Comparison of ENCODE assay signal across 21 cellular contexts in genomic region chr4:42464550-42465124, GRCh38.
A peak's percentile ranks its signal among the peaks of the same experiment; 100 is the strongest.
DNase-seq lines count a peak whose midpoint lies in the region; ATAC-seq and TF ChIP-seq lines count a peak whose summit lies in the region.
"Had no signal": no experiment of that assay in that cellular context is flagged by ENCODE, and none has a peak within 500 bp of the region (broad histone marks: within the 10 kb centered on the region; RNA-seq: fewer than 3 reads in every experiment).

No MANE protein-coding gene starts in this region.

- H3K4me2 ChIP-seq in GM23338 (no peak overlapping the region), osteoblast (ENCODE audit: insufficient read depth, low read length) (no peak overlapping the region)

- H3K79me2 ChIP-seq in GM23338 (replicated peaks; ENCODE audit: insufficient read depth) (no peaks in the 10 kb centered on the region), osteoblast (ENCODE audit: insufficient read depth, low read length) (no peaks in the 10 kb centered on the region)

- no peak overlapping the region for H3K27ac Mint-ChIP-seq in GM23338
- no peak overlapping the region for H3K27ac Mint-ChIP-seq in activated T-helper 17 cell treated with anti-CD3 and anti-CD28 coated beads, Interleukin-2, amount 50 U/mL, for 72 hours
- H3K27ac Mint-ChIP-seq in activated T-cell treated with anti-CD3 and anti-CD28 coated beads, Interleukin-2, amount 50 U/mL, for 24 hours: no peak overlapping the region

- H3K4me1 Mint-ChIP-seq in GM23338: peaks cover 19% of the 10 kb centered on the region
- H3K4me1 Mint-ChIP-seq in activated T-helper 17 cell treated with anti-CD3 and anti-CD28 coated beads, Interleukin-2, amount 50 U/mL, for 72 hours: no peaks in the 10 kb centered on the region
- peaks cover 7% of the 10 kb centered on the region for H3K4me1 Mint-ChIP-seq in activated T-cell treated with anti-CD3 and anti-CD28 coated beads, Interleukin-2, amount 50 U/mL, for 24 hours (ENCODE audit: low read depth)

- peaks cover 2% of the 10 kb centered on the region; the same call in 2 of the 3 replicates for H3K9me3 Mint-ChIP-seq in GM23338
- no peaks in the 10 kb centered on the region for H3K9me3 Mint-ChIP-seq in activated T-helper 17 cell treated with anti-CD3 and anti-CD28 coated beads, Interleukin-2, amount 50 U/mL, for 72 hours
- H3K9me3 Mint-ChIP-seq in activated T-cell treated with anti-CD3 and anti-CD28 coated beads, Interleukin-2, amount 50 U/mL, for 24 hours: no peaks in the 10 kb centered on the region

- H3K4me1 ChIP-seq in GM23338 (ENCODE audit: insufficient read depth): peaks cover 11% of the 10 kb centered on the region; the same call in 1 of the 2 replicates
- no peaks in the 10 kb centered on the region for H3K4me1 ChIP-seq in osteoblast (ENCODE audit: insufficient read depth, low read length)

- H3K4me3 ChIP-seq in GM23338 (no peak overlapping the region), osteoblast (ENCODE audit: insufficient read depth, low read length) (no peak overlapping the region)
- H3K4me3 ChIP-seq: K562 had no signal

- H2AFZ ChIP-seq in GM23338 (no peak overlapping the region), osteoblast (ENCODE audit: low read length) (no peak overlapping the region)

- H3K36me3 Mint-ChIP-seq in GM23338 (ENCODE audit: low read depth): peaks cover 36% of the 10 kb centered on the region
- H3K36me3 Mint-ChIP-seq in activated T-helper 17 cell treated with anti-CD3 and anti-CD28 coated beads, Interleukin-2, amount 50 U/mL, for 72 hours (ENCODE audit: low read depth): peaks cover 66% of the 10 kb centered on the region
- peaks cover 74% of the 10 kb centered on the region for H3K36me3 Mint-ChIP-seq in activated T-cell treated with anti-CD3 and anti-CD28 coated beads, Interleukin-2, amount 50 U/mL, for 24 hours (ENCODE audit: low read depth)

- H3K27ac ChIP-seq in GM23338 (ENCODE audit: low read depth): 0 out of 2 replicates have a peak overlapping the region, but pooled peaks have one; percentile 37
- no peak overlapping the region for H3K27ac ChIP-seq in osteoblast (ENCODE audit: low read depth, low read length)

- no peaks in the 10 kb centered on the region for H3F3A ChIP-seq in GM23338 (replicated peaks; ENCODE audit: low read depth)

- H3K27me3 Mint-ChIP-seq in GM23338 (ENCODE audit: insufficient read depth, low read depth, poor library complexity): peaks cover 2% of the 10 kb centered on the region
- H3K27me3 Mint-ChIP-seq in activated T-helper 17 cell treated with anti-CD3 and anti-CD28 coated beads, Interleukin-2, amount 50 U/mL, for 72 hours: no peaks in the 10 kb centered on the region
- no peaks in the 10 kb centered on the region for H3K27me3 Mint-ChIP-seq in activated T-cell treated with anti-CD3 and anti-CD28 coated beads, Interleukin-2, amount 50 U/mL, for 24 hours

- ATAC-seq in GM23338 (no peak), SK-N-SH treated with all-trans-retinoic acid at 6 μM for 48 hours (peak; percentile 77), Right ventricle myocardium inferior (no peak)
- ATAC-seq in activated CD4-positive, CD25-positive, alpha-beta regulatory T cell treated with anti-CD3 and anti-CD28 coated beads, Interleukin-2, amount 50 U/mL, for 24 hours: no peak
- ATAC-seq in activated T-helper 17 cell treated with anti-CD3 and anti-CD28 coated beads, Interleukin-2, amount 50 U/mL, for 72 hours (replicated peaks): no peak
- ATAC-seq: HepG2, K562 had no signal

- no peaks in the 10 kb centered on the region for H3K9me3 ChIP-seq in osteoblast (ENCODE audit: low read depth, low read length)

- intact Hi-C loops in Right ventricle myocardium inferior (cut with DNase I): no loop called here

- H3K27me3 ChIP-seq in GM23338 (ENCODE audit: insufficient read depth): no peaks in the 10 kb centered on the region
- no peaks in the 10 kb centered on the region for H3K27me3 ChIP-seq in osteoblast (ENCODE audit: insufficient read depth, low read length)

- H3K9me2 ChIP-seq in GM23338 (ENCODE audit: insufficient read depth): no peaks in the 10 kb centered on the region

- DNase-seq in GM23338 (ENCODE audit: low spot score): no peak
- DNase-seq in iris pigment epithelial cell (ENCODE audit: low read depth): peak; percentile 2
- peak; percentile 47 for DNase-seq in osteoblast (ENCODE audit: insufficient read length, low spot score, missing footprints)
- no peak for DNase-seq in Right ventricle myocardium inferior (ENCODE audit: missing footprints)
- DNase-seq in activated T-cell treated with anti-CD3 and anti-CD28 coated beads, Interleukin-2, amount 50 U/mL, for 24 hours: no peak
- DNase-seq: 8988T, ACHN, H7, MM.1S, NCI-H1417, NCI-H1694, NCI-H2029 treated with DMSO at 0.1 percent for 48 hours, NCI-H2227 treated with DMSO at 0.1 percent for 48 hours, NCI-H526 treated with DMSO at 0.1 percent for 48 hours, RPMI8226, SHP77 had no signal

- no peaks in the 10 kb centered on the region for H3K36me3 ChIP-seq in GM23338 (ENCODE audit: insufficient read depth)
- no peaks in the 10 kb centered on the region for H3K36me3 ChIP-seq in osteoblast (ENCODE audit: insufficient read depth, low read length)

- no peak overlapping the region for H3K4me3 Mint-ChIP-seq in GM23338
- no peak overlapping the region for H3K4me3 Mint-ChIP-seq in activated T-helper 17 cell treated with anti-CD3 and anti-CD28 coated beads, Interleukin-2, amount 50 U/mL, for 72 hours
- H3K4me3 Mint-ChIP-seq in activated T-cell treated with anti-CD3 and anti-CD28 coated beads, Interleukin-2, amount 50 U/mL, for 24 hours: no peak overlapping the region

- no peak for TF ChIP-seq CTCF in GM23338 (conservative IDR thresholded peaks at IDR 0.05; ENCODE audit: low read depth in 2 of 2)
- TF ChIP-seq CTCF in osteoblast (IDR thresholded peaks at IDR 0.05; ENCODE audit: extremely low read depth, low read depth, low read length): no peak

- H4K20me1 ChIP-seq in GM23338 (replicated peaks; ENCODE audit: insufficient read depth): no peaks in the 10 kb centered on the region
- no peaks in the 10 kb centered on the region for H4K20me1 ChIP-seq in osteoblast (ENCODE audit: insufficient read depth, low read length)

TF ChIP-seq in GM23338, 12 proteins besides CTCF, POLR2A, EP300 and RAD21 (continues in another document):
- no peak for TF ChIP-seq EZH2phosphoT487 (IDR thresholded peaks at IDR 0.05; ENCODE audit: unreplicated experiment)
- no peak for TF ChIP-seq JUNB (IDR thresholded peaks at IDR 0.05; ENCODE audit: unreplicated experiment)
- no peak for TF ChIP-seq NANOG (IDR thresholded peaks at IDR 0.05; ENCODE audit: borderline replicate concordance)
- TF ChIP-seq POLR2AphosphoS5 (IDR thresholded peaks at IDR 0.05; ENCODE audit: low read depth): no peak
- TF ChIP-seq STAT1 (IDR thresholded peaks at IDR 0.05; ENCODE audit: unreplicated experiment): no peak

TF ChIP-seq in SK-N-SH treated with all-trans-retinoic acid at 6 μM for 48 hours, 23 proteins besides CTCF, POLR2A, EP300 and RAD21 (continues in another document):
- TF ChIP-seq ZNF565 (CRISPR knock-in tag; conservative IDR thresholded peaks at IDR 0.05; ENCODE audit: low read depth) (no peak), SNAI2 (CRISPR knock-in tag; IDR thresholded peaks at IDR 0.05) (no peak), OSR1 (CRISPR knock-in tag; IDR thresholded peaks at IDR 0.05) (no peak), CSDC2 (CRISPR knock-in tag; IDR thresholded peaks at IDR 0.05) (no peak), POU6F1 (CRISPR knock-in tag; IDR thresholded peaks at IDR 0.05; ENCODE audit: borderline replicate concordance, low read depth) (no peak), ARNTL (CRISPR knock-in tag; IDR thresholded peaks at IDR 0.05; ENCODE audit: borderline replicate concordance, low read depth) (no peak), ZFP30 (CRISPR knock-in tag; IDR thresholded peaks at IDR 0.05) (no peak), ZNF70 (CRISPR knock-in tag; IDR thresholded peaks at IDR 0.05) (no peak), ZNF8 (CRISPR knock-in tag; IDR thresholded peaks at IDR 0.05) (no peak), RARB (CRISPR knock-in tag; IDR thresholded peaks at IDR 0.05) (no peak), ISL1 (CRISPR knock-in tag; IDR thresholded peaks at IDR 0.05) (no peak)
- TF ChIP-seq, protein P1, sequence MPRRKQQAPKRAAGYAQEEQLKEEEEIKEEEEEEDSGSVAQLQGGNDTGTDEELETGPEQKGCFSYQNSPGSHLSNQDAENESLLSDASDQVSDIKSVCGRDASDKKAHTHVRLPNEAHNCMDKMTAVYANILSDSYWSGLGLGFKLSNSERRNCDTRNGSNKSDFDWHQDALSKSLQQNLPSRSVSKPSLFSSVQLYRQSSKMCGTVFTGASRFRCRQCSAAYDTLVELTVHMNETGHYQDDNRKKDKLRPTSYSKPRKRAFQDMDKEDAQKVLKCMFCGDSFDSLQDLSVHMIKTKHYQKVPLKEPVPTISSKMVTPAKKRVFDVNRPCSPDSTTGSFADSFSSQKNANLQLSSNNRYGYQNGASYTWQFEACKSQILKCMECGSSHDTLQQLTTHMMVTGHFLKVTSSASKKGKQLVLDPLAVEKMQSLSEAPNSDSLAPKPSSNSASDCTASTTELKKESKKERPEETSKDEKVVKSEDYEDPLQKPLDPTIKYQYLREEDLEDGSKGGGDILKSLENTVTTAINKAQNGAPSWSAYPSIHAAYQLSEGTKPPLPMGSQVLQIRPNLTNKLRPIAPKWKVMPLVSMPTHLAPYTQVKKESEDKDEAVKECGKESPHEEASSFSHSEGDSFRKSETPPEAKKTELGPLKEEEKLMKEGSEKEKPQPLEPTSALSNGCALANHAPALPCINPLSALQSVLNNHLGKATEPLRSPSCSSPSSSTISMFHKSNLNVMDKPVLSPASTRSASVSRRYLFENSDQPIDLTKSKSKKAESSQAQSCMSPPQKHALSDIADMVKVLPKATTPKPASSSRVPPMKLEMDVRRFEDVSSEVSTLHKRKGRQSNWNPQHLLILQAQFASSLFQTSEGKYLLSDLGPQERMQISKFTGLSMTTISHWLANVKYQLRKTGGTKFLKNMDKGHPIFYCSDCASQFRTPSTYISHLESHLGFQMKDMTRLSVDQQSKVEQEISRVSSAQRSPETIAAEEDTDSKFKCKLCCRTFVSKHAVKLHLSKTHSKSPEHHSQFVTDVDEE (CRISPR knock-in tag; IDR thresholded peaks at IDR 0.05): no peak

Comparison
In these comparisons a context has a peak if more than half of its experiments do, and no peak if none do; other contexts are left out.
1. DNase-seq: peak in iris pigment epithelial cell (single experiment) and osteoblast (single experiment); none in GM23338 (single experiment), Right ventricle myocardium inferior (single experiment) and activated T-cell treated with anti-CD3 and anti-CD28 coated beads, Interleukin-2, amount 50 U/mL, for 24 hours (single experiment).